Comparison of ENCODE assay signal across 8 cellular contexts in genomic region chr5:151684690-151685361, GRCh38. TPM values are rescaled to one million over a fixed set of nuclear protein-coding genes. Genes with fewer than 3 reads are reported as not detected.
A peak's percentile ranks its signal among the peaks of the same experiment; 100 is the strongest.
DNase-seq lines count a peak whose midpoint lies in the region; ATAC-seq and TF ChIP-seq lines count a peak whose summit lies in the region.

No MANE protein-coding gene starts in this region.

- peak; percentile 38 for TF ChIP-seq CTCF in GM12865 (IDR thresholded peaks at IDR 0.05; ENCODE audit: insufficient read depth, low read depth, low read length, missing control alignments)

- H3K4me3 ChIP-seq in GM12865 (ENCODE audit: low read depth, low read length): peak overlapping the region; percentile 86

- peak; percentile 72 for ATAC-seq in SK-N-SH treated with all-trans-retinoic acid at 6 μM for 48 hours
- ATAC-seq in stimulated activated memory B cell treated with anti-CD40 and anti-IgM and Interleukin-4, amounts not matched to agents 10 μg/mL and 1 μg/mL and 100 μg/mL, for 72 hours: no peak
- ATAC-seq in activated T-cell treated with anti-CD3 and anti-CD28 coated beads, Interleukin-2, amount 50 U/mL, for 72 hours (replicated peaks in 1 of 2): no peak

- no peak overlapping the region for H3K4me3 Mint-ChIP-seq in stimulated activated memory B cell treated with anti-CD40 and anti-IgM and Interleukin-4, amounts not matched to agents 10 μg/mL and 1 μg/mL and 100 μg/mL, for 72 hours
- H3K4me3 Mint-ChIP-seq in activated T-cell treated with anti-CD3 and anti-CD28 coated beads, Interleukin-2, amount 50 U/mL, for 72 hours: no peak overlapping the region

- H3K27me3 Mint-ChIP-seq in stimulated activated memory B cell treated with anti-CD40 and anti-IgM and Interleukin-4, amounts not matched to agents 10 μg/mL and 1 μg/mL and 100 μg/mL, for 72 hours: peaks cover 36% of the 10 kb centered on the region
- peaks cover 40% of the 10 kb centered on the region for H3K27me3 Mint-ChIP-seq in activated T-cell treated with anti-CD3 and anti-CD28 coated beads, Interleukin-2, amount 50 U/mL, for 72 hours (ENCODE audit: low read depth)

- DNase-seq in GM12865 (ENCODE audit: low read depth) (no peak), head of caudate nucleus (peak in 26 of 42 donors; percentile 19 to 80 (median 50)), pulmonary artery endothelial cell (ENCODE audit: low read depth, low spot score) (peak; percentile 87), superior temporal gyrus (ENCODE audit: extremely low spot score) (no peak), NCI-H69 (lab: John Stamatoyannopoulos, UW) (no peak)
- DNase-seq in activated T-cell treated with anti-CD3 and anti-CD28 coated beads, Interleukin-2, amount 50 U/mL, for 72 hours: no peak

- peaks cover 11% of the 10 kb centered on the region for H3K4me1 Mint-ChIP-seq in stimulated activated memory B cell treated with anti-CD40 and anti-IgM and Interleukin-4, amounts not matched to agents 10 μg/mL and 1 μg/mL and 100 μg/mL, for 72 hours
- H3K4me1 Mint-ChIP-seq in activated T-cell treated with anti-CD3 and anti-CD28 coated beads, Interleukin-2, amount 50 U/mL, for 72 hours (ENCODE audit: low read depth): peaks cover 12% of the 10 kb centered on the region

- H3K9me3 Mint-ChIP-seq in stimulated activated memory B cell treated with anti-CD40 and anti-IgM and Interleukin-4, amounts not matched to agents 10 μg/mL and 1 μg/mL and 100 μg/mL, for 72 hours: no peaks in the 10 kb centered on the region
- no peaks in the 10 kb centered on the region for H3K9me3 Mint-ChIP-seq in activated T-cell treated with anti-CD3 and anti-CD28 coated beads, Interleukin-2, amount 50 U/mL, for 72 hours

- intact Hi-C loops in head of caudate nucleus (cut with DNase I): no loop called here

- no peak overlapping the region for H3K27ac Mint-ChIP-seq in stimulated activated memory B cell treated with anti-CD40 and anti-IgM and Interleukin-4, amounts not matched to agents 10 μg/mL and 1 μg/mL and 100 μg/mL, for 72 hours
- no peak overlapping the region for H3K27ac Mint-ChIP-seq in activated T-cell treated with anti-CD3 and anti-CD28 coated beads, Interleukin-2, amount 50 U/mL, for 72 hours

- H3K36me3 Mint-ChIP-seq in stimulated activated memory B cell treated with anti-CD40 and anti-IgM and Interleukin-4, amounts not matched to agents 10 μg/mL and 1 μg/mL and 100 μg/mL, for 72 hours: no peaks in the 10 kb centered on the region
- H3K36me3 Mint-ChIP-seq in activated T-cell treated with anti-CD3 and anti-CD28 coated beads, Interleukin-2, amount 50 U/mL, for 72 hours (ENCODE audit: insufficient read depth in 2 of 2): no peaks in the 10 kb centered on the region

TF ChIP-seq in SK-N-SH treated with all-trans-retinoic acid at 6 μM for 48 hours, 23 proteins besides CTCF, POLR2A, EP300 and RAD21:
- TF ChIP-seq ZC3H10 (CRISPR knock-in tag; IDR thresholded peaks at IDR 0.05) (no peak), ZNF565 (CRISPR knock-in tag; conservative IDR thresholded peaks at IDR 0.05; ENCODE audit: low read depth) (no peak), PATZ1 (CRISPR knock-in tag; IDR thresholded peaks at IDR 0.05; ENCODE audit: borderline replicate concordance) (no peak), GLIS3 (CRISPR knock-in tag; IDR thresholded peaks at IDR 0.05) (no peak), PPARA (CRISPR knock-in tag; IDR thresholded peaks at IDR 0.05; ENCODE audit: borderline replicate concordance) (no peak), CREB5 (CRISPR knock-in tag; IDR thresholded peaks at IDR 0.05; ENCODE audit: low read depth) (no peak)

RNA-seq across cellular contexts. Expression of gene SPARC, which starts 1.9 kb away (rescaled TPM):
- total RNA-seq in pulmonary artery endothelial cell: 1,269 and 1,423 TPM in 2 replicates
- total RNA-seq in activated T-cell treated with anti-CD3 and anti-CD28 coated beads, Interleukin-2, amount 50 U/mL, for 72 hours: not detected

Comparison
In these comparisons a context has a peak if more than half of its experiments do, and no peak if none do; other contexts are left out.
1. DNase-seq: peak in head of caudate nucleus (26 of 42) and pulmonary artery endothelial cell (single experiment); none in GM12865 (single experiment), superior temporal gyrus (single experiment), NCI-H69 (single experiment) and activated T-cell treated with anti-CD3 and anti-CD28 coated beads, Interleukin-2, amount 50 U/mL, for 72 hours (0 of 2).
2. RNA of gene SPARC, which starts 1.9 kb away (total RNA-seq): 1,269 to 1,423 TPM in pulmonary artery endothelial cell; not detected in activated T-cell treated with anti-CD3 and anti-CD28 coated beads, Interleukin-2, amount 50 U/mL, for 72 hours; every median in the first group is over 1,000 times any median in the second.